In the genomic region with DNA sequence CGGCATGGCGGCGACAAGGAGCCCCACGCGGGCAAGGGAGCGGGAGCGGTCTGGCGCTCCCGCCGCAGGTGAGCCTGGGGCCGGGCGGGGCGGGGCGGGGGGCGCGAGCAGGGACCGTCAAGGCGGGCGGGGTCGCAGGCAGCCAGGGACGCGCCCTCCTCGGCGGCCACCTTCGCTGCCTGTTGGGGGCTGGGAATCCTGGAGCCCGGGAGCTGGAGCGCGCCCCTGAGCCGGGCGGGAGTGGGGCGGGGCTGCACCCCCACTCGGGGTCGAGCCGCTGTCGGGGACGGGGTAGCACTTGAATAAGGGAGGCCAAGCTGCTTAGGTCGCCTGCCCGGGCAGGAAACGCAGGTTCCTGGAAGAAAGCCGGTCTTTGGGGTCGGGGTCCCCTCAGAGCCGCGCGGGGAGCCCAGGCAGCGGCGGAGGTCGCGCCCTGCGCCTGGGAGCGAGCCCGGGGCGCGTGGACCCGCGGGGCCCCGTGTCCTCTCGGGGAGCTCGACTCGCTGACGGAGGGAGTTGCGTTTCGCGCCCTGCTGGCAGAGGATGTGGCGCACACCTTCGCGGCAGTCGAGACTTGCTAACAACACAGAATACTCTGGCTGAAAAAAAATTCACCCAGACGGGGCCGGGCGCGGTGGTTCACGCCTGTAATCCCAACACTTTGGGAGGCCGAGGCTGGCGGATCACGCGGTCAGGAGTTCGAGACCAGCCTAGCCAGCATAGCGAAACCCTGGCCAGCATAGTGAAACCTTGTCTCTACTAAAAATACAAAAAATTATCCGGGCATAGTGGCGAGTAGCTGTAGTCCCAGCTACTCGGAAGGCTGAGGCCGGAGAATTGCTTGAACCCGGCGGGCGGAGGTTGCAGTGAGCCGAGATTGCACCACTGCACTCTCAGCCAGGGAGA, we compare ENCODE assay signal across 8 cellular contexts. TPM values are rescaled to one million over a fixed set of nuclear protein-coding genes. Genes with fewer than 3 reads are reported as not detected.
A peak's percentile ranks its signal among the peaks of the same experiment; 100 is the strongest.
DNase-seq lines count a peak whose midpoint lies in the region; ATAC-seq, FAIRE-seq and TF ChIP-seq lines count a peak whose summit lies in the region.

No MANE protein-coding gene starts in this region.

- H3K27ac ChIP-seq in lung (ENCODE audit: low read depth in 1 of 2, low read length in 1 of 2) = peak overlapping the region in 1 of 2 donors; percentile 91

- peak overlapping the region; percentile 57 for H3K4me3 ChIP-seq in lung

- no peaks in the 10 kb centered on the region for H3K36me3 ChIP-seq in lung (ENCODE audit: control insufficient read depth in 2 of 2, insufficient read depth in 2 of 2, low read length in 2 of 2)

- TF ChIP-seq POLR2A in GM12892 (IDR thresholded peaks at IDR 0.05; ENCODE audit: low read depth, low read length) = no peak

- no peak for TF ChIP-seq CTCF in lung (IDR thresholded peaks at IDR 0.05; ENCODE audit: control extremely low read depth, extremely low read depth)

- no peaks in the 10 kb centered on the region for H3K27me3 ChIP-seq in lung (ENCODE audit: control insufficient read depth, insufficient read depth)

- ATAC-seq in HG02610 (IDR thresholded peaks at IDR 0.05; ENCODE audit: unreplicated experiment) (peak; percentile 66), lung (ENCODE audit: insufficient read depth, low FRiP score) (peak; percentile 53)

- peak; percentile 81 for FAIRE-seq in GM12892 (lab: Jason Lieb, UNC)

- WGBS in lung, 2 donors = 2 to 3% methylated on average over 70 to 86 of the region's 86 CpGs

- DNase-seq in GM12892 (ENCODE audit: insufficient read length) (peak; percentile 33), NCI-H1105 (lab: John Stamatoyannopoulos, UW) (peak; percentile 69), cerebellar cortex (ENCODE audit: low spot score) (peak; percentile 49), lung (ENCODE audit: low spot score) (peak; percentile 70), hepatic stellate cell (ENCODE audit: low spot score) (no peak)
- peak; percentile 32 to 76 (median 64) for DNase-seq in activated CD4-positive, CD25-positive, alpha-beta regulatory T cell (lab: John Stamatoyannopoulos, UW)
- DNase-seq in stimulated activated CD8-positive, alpha-beta memory T cell treated with anti-CD3 and anti-CD28 coated beads, Interleukin-15, amount 100 ng/mL, for 24 hours (ENCODE audit: low read depth) = peak; percentile 42

- peaks cover 0 to 3% of the 10 kb centered on the region in 2 donors for H3K9me3 ChIP-seq in lung (ENCODE audit: control insufficient read depth in 2 of 2, insufficient read depth in 1 of 2, low read length in 1 of 2)

- H3K4me1 ChIP-seq in lung (ENCODE audit: control insufficient read depth in 2 of 2, insufficient read depth in 2 of 2, low read length in 2 of 2) = peaks cover 0 to 7% of the 10 kb centered on the region in 2 donors

RNA-seq across cellular contexts. Expression of gene OTULINL, which starts 0.6 kb away (rescaled TPM):
- 0.17 TPM for polyA plus RNA-seq in GM12892 (2012; ENCODE audit: missing spikeins)
- total RNA-seq in lung = 10 to 100 TPM; 19.7 to 59.9 TPM
- 10 to 100 TPM; 24.2 to 35.9 TPM for polyA plus RNA-seq in lung
